Comparison of ENCODE assay signal across 2 cellular contexts in genomic region chr3:170204023-170204472, GRCh38.
TF ChIP-seq lines count a peak whose summit lies in the region.

No MANE protein-coding gene starts in this region.

TF ChIP-seq in HEK293, 187 proteins besides CTCF, POLR2A, EP300 and RAD21 (continued from another document):
- TF ChIP-seq, protein P1, sequence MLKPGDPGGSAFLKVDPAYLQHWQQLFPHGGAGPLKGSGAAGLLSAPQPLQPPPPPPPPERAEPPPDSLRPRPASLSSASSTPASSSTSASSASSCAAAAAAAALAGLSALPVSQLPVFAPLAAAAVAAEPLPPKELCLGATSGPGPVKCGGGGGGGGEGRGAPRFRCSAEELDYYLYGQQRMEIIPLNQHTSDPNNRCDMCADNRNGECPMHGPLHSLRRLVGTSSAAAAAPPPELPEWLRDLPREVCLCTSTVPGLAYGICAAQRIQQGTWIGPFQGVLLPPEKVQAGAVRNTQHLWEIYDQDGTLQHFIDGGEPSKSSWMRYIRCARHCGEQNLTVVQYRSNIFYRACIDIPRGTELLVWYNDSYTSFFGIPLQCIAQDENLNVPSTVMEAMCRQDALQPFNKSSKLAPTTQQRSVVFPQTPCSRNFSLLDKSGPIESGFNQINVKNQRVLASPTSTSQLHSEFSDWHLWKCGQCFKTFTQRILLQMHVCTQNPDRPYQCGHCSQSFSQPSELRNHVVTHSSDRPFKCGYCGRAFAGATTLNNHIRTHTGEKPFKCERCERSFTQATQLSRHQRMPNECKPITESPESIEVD (tag by site-specific recombination; IDR thresholded peaks at IDR 0.05), result peak; percentile 37; the same call in 1 of the 2 replicates
- TF ChIP-seq MYNN (tag by site-specific recombination; IDR thresholded peaks at IDR 0.05; ENCODE audit: borderline replicate concordance), result no peak
- no peak for TF ChIP-seq SP2 (tag by site-specific recombination; IDR thresholded peaks at IDR 0.05)
- no peak for TF ChIP-seq ZFP41 (tag by site-specific recombination; IDR thresholded peaks at IDR 0.05; ENCODE audit: borderline replicate concordance)
- peak; percentile 10; the same call in 1 of the 2 replicates for TF ChIP-seq OSR2 (tag by site-specific recombination; IDR thresholded peaks at IDR 0.05)
- TF ChIP-seq ZBTB20 (tag by site-specific recombination; IDR thresholded peaks at IDR 0.05), result no peak
- TF ChIP-seq PRDM10 (tag by site-specific recombination; IDR thresholded peaks at IDR 0.05), result peak; percentile 44
- TF ChIP-seq ZNF510 (tag by site-specific recombination; IDR thresholded peaks at IDR 0.05; ENCODE audit: insufficient replicate concordance), result no peak
- TF ChIP-seq REPIN1 (tag by site-specific recombination; IDR thresholded peaks at IDR 0.05; ENCODE audit: low read depth), result no peak
- no peak for TF ChIP-seq ZNF202 (tag by site-specific recombination; IDR thresholded peaks at IDR 0.05; ENCODE audit: borderline replicate concordance)
- no peak for TF ChIP-seq BCL11A (tag by site-specific recombination; IDR thresholded peaks at IDR 0.05; ENCODE audit: low read depth)
- no peak for TF ChIP-seq ZBTB8A (tag by site-specific recombination; IDR thresholded peaks at IDR 0.05)
- no peak for TF ChIP-seq GLI4 (tag by site-specific recombination; IDR thresholded peaks at IDR 0.05)
- TF ChIP-seq, protein P2, sequence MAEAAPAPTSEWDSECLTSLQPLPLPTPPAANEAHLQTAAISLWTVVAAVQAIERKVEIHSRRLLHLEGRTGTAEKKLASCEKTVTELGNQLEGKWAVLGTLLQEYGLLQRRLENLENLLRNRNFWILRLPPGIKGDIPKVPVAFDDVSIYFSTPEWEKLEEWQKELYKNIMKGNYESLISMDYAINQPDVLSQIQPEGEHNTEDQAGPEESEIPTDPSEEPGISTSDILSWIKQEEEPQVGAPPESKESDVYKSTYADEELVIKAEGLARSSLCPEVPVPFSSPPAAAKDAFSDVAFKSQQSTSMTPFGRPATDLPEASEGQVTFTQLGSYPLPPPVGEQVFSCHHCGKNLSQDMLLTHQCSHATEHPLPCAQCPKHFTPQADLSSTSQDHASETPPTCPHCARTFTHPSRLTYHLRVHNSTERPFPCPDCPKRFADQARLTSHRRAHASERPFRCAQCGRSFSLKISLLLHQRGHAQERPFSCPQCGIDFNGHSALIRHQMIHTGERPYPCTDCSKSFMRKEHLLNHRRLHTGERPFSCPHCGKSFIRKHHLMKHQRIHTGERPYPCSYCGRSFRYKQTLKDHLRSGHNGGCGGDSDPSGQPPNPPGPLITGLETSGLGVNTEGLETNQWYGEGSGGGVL (tag by site-specific recombination; IDR thresholded peaks at IDR 0.05), result peak; percentile 35; the same call in 1 of the 2 replicates
- peak; percentile 78 for TF ChIP-seq ZIC2 (tag by site-specific recombination; IDR thresholded peaks at IDR 0.05)
- TF ChIP-seq ZNF521 (tag by site-specific recombination; IDR thresholded peaks at IDR 0.05), result no peak
- TF ChIP-seq ZBTB17 (tag by site-specific recombination; IDR thresholded peaks at IDR 0.05), result 0 out of 2 replicates have a peak, but pooled peaks have one; percentile 12
- no peak for TF ChIP-seq ZXDB (tag by site-specific recombination; IDR thresholded peaks at IDR 0.05)
TF ChIP-seq in HEK293: peak in this region for 7.

TF ChIP-seq in HepG2, 621 proteins besides CTCF, POLR2A, EP300 and RAD21 (continues in another document):
- TF ChIP-seq, protein P3, sequence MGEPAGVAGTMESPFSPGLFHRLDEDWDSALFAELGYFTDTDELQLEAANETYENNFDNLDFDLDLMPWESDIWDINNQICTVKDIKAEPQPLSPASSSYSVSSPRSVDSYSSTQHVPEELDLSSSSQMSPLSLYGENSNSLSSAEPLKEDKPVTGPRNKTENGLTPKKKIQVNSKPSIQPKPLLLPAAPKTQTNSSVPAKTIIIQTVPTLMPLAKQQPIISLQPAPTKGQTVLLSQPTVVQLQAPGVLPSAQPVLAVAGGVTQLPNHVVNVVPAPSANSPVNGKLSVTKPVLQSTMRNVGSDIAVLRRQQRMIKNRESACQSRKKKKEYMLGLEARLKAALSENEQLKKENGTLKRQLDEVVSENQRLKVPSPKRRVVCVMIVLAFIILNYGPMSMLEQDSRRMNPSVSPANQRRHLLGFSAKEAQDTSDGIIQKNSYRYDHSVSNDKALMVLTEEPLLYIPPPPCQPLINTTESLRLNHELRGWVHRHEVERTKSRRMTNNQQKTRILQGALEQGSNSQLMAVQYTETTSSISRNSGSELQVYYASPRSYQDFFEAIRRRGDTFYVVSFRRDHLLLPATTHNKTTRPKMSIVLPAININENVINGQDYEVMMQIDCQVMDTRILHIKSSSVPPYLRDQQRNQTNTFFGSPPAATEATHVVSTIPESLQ (CRISPR knock-in tag; conservative IDR thresholded peaks at IDR 0.05), result no peak
- TF ChIP-seq, protein P4, sequence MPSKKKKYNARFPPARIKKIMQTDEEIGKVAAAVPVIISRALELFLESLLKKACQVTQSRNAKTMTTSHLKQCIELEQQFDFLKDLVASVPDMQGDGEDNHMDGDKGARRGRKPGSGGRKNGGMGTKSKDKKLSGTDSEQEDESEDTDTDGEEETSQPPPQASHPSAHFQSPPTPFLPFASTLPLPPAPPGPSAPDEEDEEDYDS (CRISPR knock-in tag; IDR thresholded peaks at IDR 0.05), result no peak
- TF ChIP-seq RELA (CRISPR knock-in tag; IDR thresholded peaks at IDR 0.05) (no peak), ARNTL (CRISPR knock-in tag; IDR thresholded peaks at IDR 0.05) (no peak), TBX2 (CRISPR knock-in tag; IDR thresholded peaks at IDR 0.05; ENCODE audit: borderline replicate concordance) (peak; percentile 45; the same call in 1 of the 2 replicates), SAP130 (CRISPR knock-in tag; IDR thresholded peaks at IDR 0.05; ENCODE audit: low read depth) (0 out of 2 replicates have a peak, but pooled peaks have one; percentile 26), NR2F6 (IDR thresholded peaks at IDR 0.05) (peak; percentile 18; the same call in 1 of the 2 replicates), NR2F6 (CRISPR knock-in tag; IDR thresholded peaks at IDR 0.05) (no peak), CREM (IDR thresholded peaks at IDR 0.05) (0 out of 2 replicates have a peak, but pooled peaks have one; percentile 31), CREM (CRISPR knock-in tag; IDR thresholded peaks at IDR 0.05) (no peak), MBD4 (IDR thresholded peaks at IDR 0.05; ENCODE audit: borderline replicate concordance, low read length) (no peak), ZNF143 (CRISPR knock-in tag; IDR thresholded peaks at IDR 0.05) (no peak), ZMYM4 (CRISPR knock-in tag; IDR thresholded peaks at IDR 0.05) (no peak), ZNF33B (CRISPR knock-in tag; IDR thresholded peaks at IDR 0.05) (no peak), JDP2 (CRISPR knock-in tag; IDR thresholded peaks at IDR 0.05; ENCODE audit: borderline replicate concordance) (no peak), SIX4 (CRISPR knock-in tag; IDR thresholded peaks at IDR 0.05) (no peak), TMF1 (CRISPR knock-in tag; IDR thresholded peaks at IDR 0.05; ENCODE audit: low read depth) (no peak), SRF (IDR thresholded peaks at IDR 0.05; ENCODE audit: low read depth, low read length) (no peak), LCORL (IDR thresholded peaks at IDR 0.05) (no peak), LCORL (CRISPR knock-in tag; IDR thresholded peaks at IDR 0.05) (peak; percentile 44; the same call in 1 of the 2 replicates), MAFK (conservative IDR thresholded peaks at IDR 0.05 in 1 of 2, IDR thresholded peaks at IDR 0.05 in 1 of 2; ENCODE audit: low read length in 2 of 2) (peak; percentile 48 to 68), SALL1 (CRISPR knock-in tag; IDR thresholded peaks at IDR 0.05) (peak; percentile 39; the same call in 1 of the 2 replicates), FLYWCH1 (CRISPR knock-in tag; IDR thresholded peaks at IDR 0.05) (no peak), ZNF83 (CRISPR knock-in tag; IDR thresholded peaks at IDR 0.05; ENCODE audit: borderline replicate concordance) (no peak), RFXAP (CRISPR knock-in tag; IDR thresholded peaks at IDR 0.05; ENCODE audit: borderline replicate concordance) (no peak), ZNF770 (CRISPR knock-in tag; IDR thresholded peaks at IDR 0.05) (no peak), FOSL2 (CRISPR knock-in tag; IDR thresholded peaks at IDR 0.05) (peak; percentile 21; the same call in 1 of the 2 replicates), RFX1 (IDR thresholded peaks at IDR 0.05) (no peak), ELF1 (CRISPR knock-in tag; IDR thresholded peaks at IDR 0.05) (peak; percentile 31; the same call in 1 of the 2 replicates), ZNF629 (CRISPR knock-in tag; conservative IDR thresholded peaks at IDR 0.05) (no peak), RBFOX2 (IDR thresholded peaks at IDR 0.05; ENCODE audit: low read depth, low read length) (no peak), ZNF138 (CRISPR knock-in tag; IDR thresholded peaks at IDR 0.05; ENCODE audit: low read depth) (no peak)
- TF ChIP-seq, protein P5, sequence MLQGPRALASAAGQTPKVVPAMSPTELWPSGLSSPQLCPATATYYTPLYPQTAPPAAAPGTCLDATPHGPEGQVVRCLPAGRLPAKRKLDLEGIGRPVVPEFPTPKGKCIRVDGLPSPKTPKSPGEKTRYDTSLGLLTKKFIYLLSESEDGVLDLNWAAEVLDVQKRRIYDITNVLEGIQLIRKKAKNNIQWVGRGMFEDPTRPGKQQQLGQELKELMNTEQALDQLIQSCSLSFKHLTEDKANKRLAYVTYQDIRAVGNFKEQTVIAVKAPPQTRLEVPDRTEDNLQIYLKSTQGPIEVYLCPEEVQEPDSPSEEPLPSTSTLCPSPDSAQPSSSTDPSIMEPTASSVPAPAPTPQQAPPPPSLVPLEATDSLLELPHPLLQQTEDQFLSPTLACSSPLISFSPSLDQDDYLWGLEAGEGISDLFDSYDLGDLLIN (CRISPR knock-in tag; IDR thresholded peaks at IDR 0.05; ENCODE audit: borderline replicate concordance), result no peak
- TF ChIP-seq, protein P6, sequence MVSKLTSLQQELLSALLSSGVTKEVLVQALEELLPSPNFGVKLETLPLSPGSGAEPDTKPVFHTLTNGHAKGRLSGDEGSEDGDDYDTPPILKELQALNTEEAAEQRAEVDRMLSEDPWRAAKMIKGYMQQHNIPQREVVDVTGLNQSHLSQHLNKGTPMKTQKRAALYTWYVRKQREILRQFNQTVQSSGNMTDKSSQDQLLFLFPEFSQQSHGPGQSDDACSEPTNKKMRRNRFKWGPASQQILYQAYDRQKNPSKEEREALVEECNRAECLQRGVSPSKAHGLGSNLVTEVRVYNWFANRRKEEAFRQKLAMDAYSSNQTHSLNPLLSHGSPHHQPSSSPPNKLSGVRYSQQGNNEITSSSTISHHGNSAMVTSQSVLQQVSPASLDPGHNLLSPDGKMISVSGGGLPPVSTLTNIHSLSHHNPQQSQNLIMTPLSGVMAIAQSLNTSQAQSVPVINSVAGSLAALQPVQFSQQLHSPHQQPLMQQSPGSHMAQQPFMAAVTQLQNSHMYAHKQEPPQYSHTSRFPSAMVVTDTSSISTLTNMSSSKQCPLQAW (CRISPR knock-in tag; IDR thresholded peaks at IDR 0.05), result no peak
- TF ChIP-seq, protein P7, sequence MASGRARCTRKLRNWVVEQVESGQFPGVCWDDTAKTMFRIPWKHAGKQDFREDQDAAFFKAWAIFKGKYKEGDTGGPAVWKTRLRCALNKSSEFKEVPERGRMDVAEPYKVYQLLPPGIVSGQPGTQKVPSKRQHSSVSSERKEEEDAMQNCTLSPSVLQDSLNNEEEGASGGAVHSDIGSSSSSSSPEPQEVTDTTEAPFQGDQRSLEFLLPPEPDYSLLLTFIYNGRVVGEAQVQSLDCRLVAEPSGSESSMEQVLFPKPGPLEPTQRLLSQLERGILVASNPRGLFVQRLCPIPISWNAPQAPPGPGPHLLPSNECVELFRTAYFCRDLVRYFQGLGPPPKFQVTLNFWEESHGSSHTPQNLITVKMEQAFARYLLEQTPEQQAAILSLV (CRISPR knock-in tag; IDR thresholded peaks at IDR 0.05; ENCODE audit: borderline replicate concordance), result no peak
- TF ChIP-seq, protein P8, sequence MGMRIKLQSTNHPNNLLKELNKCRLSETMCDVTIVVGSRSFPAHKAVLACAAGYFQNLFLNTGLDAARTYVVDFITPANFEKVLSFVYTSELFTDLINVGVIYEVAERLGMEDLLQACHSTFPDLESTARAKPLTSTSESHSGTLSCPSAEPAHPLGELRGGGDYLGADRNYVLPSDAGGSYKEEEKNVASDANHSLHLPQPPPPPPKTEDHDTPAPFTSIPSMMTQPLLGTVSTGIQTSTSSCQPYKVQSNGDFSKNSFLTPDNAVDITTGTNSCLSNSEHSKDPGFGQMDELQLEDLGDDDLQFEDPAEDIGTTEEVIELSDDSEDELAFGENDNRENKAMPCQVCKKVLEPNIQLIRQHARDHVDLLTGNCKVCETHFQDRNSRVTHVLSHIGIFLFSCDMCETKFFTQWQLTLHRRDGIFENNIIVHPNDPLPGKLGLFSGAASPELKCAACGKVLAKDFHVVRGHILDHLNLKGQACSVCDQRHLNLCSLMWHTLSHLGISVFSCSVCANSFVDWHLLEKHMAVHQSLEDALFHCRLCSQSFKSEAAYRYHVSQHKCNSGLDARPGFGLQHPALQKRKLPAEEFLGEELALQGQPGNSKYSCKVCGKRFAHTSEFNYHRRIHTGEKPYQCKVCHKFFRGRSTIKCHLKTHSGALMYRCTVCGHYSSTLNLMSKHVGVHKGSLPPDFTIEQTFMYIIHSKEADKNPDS (CRISPR knock-in tag; IDR thresholded peaks at IDR 0.05), result no peak
- TF ChIP-seq, protein P9, sequence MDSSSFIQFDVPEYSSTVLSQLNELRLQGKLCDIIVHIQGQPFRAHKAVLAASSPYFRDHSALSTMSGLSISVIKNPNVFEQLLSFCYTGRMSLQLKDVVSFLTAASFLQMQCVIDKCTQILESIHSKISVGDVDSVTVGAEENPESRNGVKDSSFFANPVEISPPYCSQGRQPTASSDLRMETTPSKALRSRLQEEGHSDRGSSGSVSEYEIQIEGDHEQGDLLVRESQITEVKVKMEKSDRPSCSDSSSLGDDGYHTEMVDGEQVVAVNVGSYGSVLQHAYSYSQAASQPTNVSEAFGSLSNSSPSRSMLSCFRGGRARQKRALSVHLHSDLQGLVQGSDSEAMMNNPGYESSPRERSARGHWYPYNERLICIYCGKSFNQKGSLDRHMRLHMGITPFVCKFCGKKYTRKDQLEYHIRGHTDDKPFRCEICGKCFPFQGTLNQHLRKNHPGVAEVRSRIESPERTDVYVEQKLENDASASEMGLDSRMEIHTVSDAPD (CRISPR knock-in tag; IDR thresholded peaks at IDR 0.05), result no peak
